ENCODE assay signal across 8 cellular contexts in genomic region chr16:84726079-84726669, GRCh38. TPM values are rescaled to one million over a fixed set of nuclear protein-coding genes. Genes with fewer than 3 reads are reported as not detected.
DNase-seq lines count a peak whose midpoint lies in the region; ATAC-seq and TF ChIP-seq lines count a peak whose summit lies in the region.

No MANE protein-coding gene starts in this region.

- no peaks in the 10 kb centered on the region for H3K36me3 ChIP-seq in right lobe of liver

- H3K27me3 ChIP-seq in dorsolateral prefrontal cortex (no peaks in the 10 kb centered on the region), right lobe of liver (no peaks in the 10 kb centered on the region)

- peak; percentile 29 for DNase-seq in DMS79 treated with DMSO at 0.1 percent for 48 hours (lab: John Stamatoyannopoulos, UW)
- peak; percentile 68 for DNase-seq in NCI-H69 (lab: John Stamatoyannopoulos, UW)
- peak; percentile 89 to 92 for DNase-seq in activated CD4-positive, alpha-beta T cell treated with anti-CD3 and anti-CD28 coated beads, Interleukin-2, amount 50 U/mL, for 48 hours
- DNase-seq in dorsolateral prefrontal cortex: peak; percentile 83 to 96 (median 91)
- DNase-seq in right lobe of liver: peak; percentile 86 to 89 (median 88)
- DNase-seq in stimulated activated CD4-positive, alpha-beta T cell treated with anti-CD3 and anti-CD28 coated beads, Interleukin-4, amount 100 ng/mL, for 1 hour: peak; percentile 83

- H3K27ac ChIP-seq in dorsolateral prefrontal cortex (peak overlapping the region in 38 of 59 donors; percentile 1 to 81 (median 49)), right lobe of liver (no peak overlapping the region)

- intact Hi-C loops in dorsolateral prefrontal cortex (cut with DNase I): loop anchor here (2.0 to 10.0 kb wide), 7 partner anchors 25 to 221 kb away; partner anchors contain the start of gene MEAK7 (in 1 of the 2)
- intact Hi-C loops in right lobe of liver (cut with DNase I): loop anchor here (5.0 to 10.0 kb wide), 3 partner anchors 51 to 211 kb away; no protein-coding TSS in a partner anchor

- TF ChIP-seq POLR2A in right lobe of liver (IDR thresholded peaks at IDR 0.05): no peak

- peaks cover 0 to 56% (median 15%) of the 10 kb centered on the region in 4 donors for H3K4me1 ChIP-seq in right lobe of liver

- ATAC-seq in HG02798 (IDR thresholded peaks at IDR 0.05; ENCODE audit: poor library complexity, unreplicated experiment) (peak; percentile 45), right lobe of liver (peak; percentile 86 to 91 (median 88)), HG03135 (IDR thresholded peaks at IDR 0.05; ENCODE audit: unreplicated experiment) (no peak)

- H3K9me3 ChIP-seq in right lobe of liver: no peaks in the 10 kb centered on the region

- peak overlapping the region in 16 of 59 donors; percentile 1 to 29 (median 11) for H3K4me3 ChIP-seq in dorsolateral prefrontal cortex
- no peak overlapping the region for H3K4me3 ChIP-seq in right lobe of liver

- TF ChIP-seq CTCF in dorsolateral prefrontal cortex (IDR thresholded peaks at IDR 0.05 in 54 of 56, conservative IDR thresholded peaks at IDR 0.05 in 2 of 56; ENCODE audit: low read depth in 1 of 56, partially characterized antibody in 56 of 56) (peak; percentile 92 to 99 (median 96)), right lobe of liver (IDR thresholded peaks at IDR 0.05) (peak; percentile 93 to 99 (median 96))

- 5% methylated on average over 12 of the region's 12 CpGs for WGBS in right lobe of liver (ENCODE audit: insufficient coverage, low coverage, low lambda C conversion rate, missing lambda C conversion rate)

RNA-seq across cellular contexts. Expression of gene USP10, which starts 26.4 kb away (rescaled TPM):
- total RNA-seq in dorsolateral prefrontal cortex (100 to 1,000 TPM in 1 of 120 experiments, 10 to 100 TPM in 119; 58.1 to 104 (median 76.8) TPM), right lobe of liver (10 to 100 TPM; 41.5 to 53.2 (median 44.6) TPM)

Comparison
In these comparisons a context has a peak if more than half of its experiments do, and no peak if none do; other contexts are left out.
1. DNase-seq: peak in every context shown above with its lines; median percentile 91 in dorsolateral prefrontal cortex; 90 in activated CD4-positive, alpha-beta T cell treated with anti-CD3 and anti-CD28 coated beads, Interleukin-2, amount 50 U/mL, for 48 hours; 88 in right lobe of liver; 83 in stimulated activated CD4-positive, alpha-beta T cell treated with anti-CD3 and anti-CD28 coated beads, Interleukin-4, amount 100 ng/mL, for 1 hour; 68 in NCI-H69; 29 in DMS79 treated with DMSO at 0.1 percent for 48 hours.
2. H3K27ac ChIP-seq: peak in dorsolateral prefrontal cortex (38 of 59); none in right lobe of liver (0 of 3).